In genomic region chr20:46893877-46894578, GRCh38 we compare ENCODE assay signal across 12 cellular contexts. TPM values are rescaled to one million over a fixed set of nuclear protein-coding genes. Genes with fewer than 3 reads are reported as not detected.
DNase-seq lines count a peak whose midpoint lies in the region; ATAC-seq, FAIRE-seq and TF ChIP-seq lines count a peak whose summit lies in the region.
"Had no signal": no experiment of that assay in that cellular context is flagged by ENCODE, and none has a peak within 500 bp of the region (broad histone marks: within the 10 kb centered on the region; RNA-seq: fewer than 3 reads in every experiment).

No MANE protein-coding gene starts in this region.

- intact Hi-C loops in HepG2 (cut with micrococcal nuclease; ENCODE audit: unreplicated experiment) (no loop called here), right lobe of liver (cut with DNase I) (no loop called here), upper lobe of right lung (cut with DNase I) (no loop called here)

- H3K4me2 ChIP-seq in HepG2 (ENCODE audit: low read depth, low read length) = no peak overlapping the region

- TF ChIP-seq POLR2A in HepG2 (IDR thresholded peaks at IDR 0.05; ENCODE audit: insufficient read depth in 1 of 2, low read depth in 2 of 2, low read length in 2 of 2) (no peak), right lobe of liver (IDR thresholded peaks at IDR 0.05) (no peak)

- no peak for ATAC-seq in HepG2
- no peak for ATAC-seq in right lobe of liver
- no peak for ATAC-seq in upper lobe of right lung
- ATAC-seq in GM21390 (IDR thresholded peaks at IDR 0.05; ENCODE audit: unreplicated experiment) = no peak
- ATAC-seq: activated CD8-positive, alpha-beta memory T cell treated with anti-CD3 and anti-CD28 coated beads, Interleukin-2, amount 10 ng/mL, durations not matched to agents 7 days and 5 days; GM12878 had no signal

- H3K36me3 Mint-ChIP-seq in brain = peaks cover 6% of the 10 kb centered on the region
- H3K36me3 Mint-ChIP-seq in neural crest cell (ENCODE audit: low read depth) = peaks cover 6% of the 10 kb centered on the region
- H3K36me3 Mint-ChIP-seq: CD4-positive, CD25-positive, alpha-beta regulatory T cell had no signal

- H3K4me1 ChIP-seq in HepG2 (ENCODE audit: insufficient read depth, low read length) (no peaks in the 10 kb centered on the region), right lobe of liver (no peaks in the 10 kb centered on the region), upper lobe of right lung (no peaks in the 10 kb centered on the region)

- H4K20me1 ChIP-seq in HepG2 (ENCODE audit: insufficient read depth, low read length) = no peaks in the 10 kb centered on the region

- POLR2A ChIA-PET in HepG2 (lab: Yijun Ruan, JAX) = no interaction called here

- H3K36me3 ChIP-seq in HepG2 (replicated peaks in 1 of 2; ENCODE audit: control insufficient read depth in 1 of 2, insufficient read depth in 2 of 2, low read length in 2 of 2) (no peaks in the 10 kb centered on the region), right lobe of liver (no peaks in the 10 kb centered on the region), upper lobe of right lung (no peaks in the 10 kb centered on the region)

- H3K27ac ChIP-seq in HepG2 (ENCODE audit: extremely low read length, insufficient read depth, low read length) (no peak overlapping the region), right lobe of liver (no peak overlapping the region), upper lobe of right lung (no peak overlapping the region)

- DNase-seq in HepG2 (ENCODE audit: low spot score) (no peak), right lobe of liver (no peak), neural crest cell (ENCODE audit: low read depth, low spot score) (no peak), NCI-H187 treated with DMSO at 0.1 percent for 48 hours (lab: John Stamatoyannopoulos, UW) (no peak), upper lobe of right lung (no peak), NCI-H1694 (lab: John Stamatoyannopoulos, UW) (no peak)
- DNase-seq: activated CD8-positive, alpha-beta memory T cell treated with anti-CD3 and anti-CD28 coated beads, Interleukin-2, amount 10 ng/mL, durations not matched to agents 7 days and 5 days; CD4-positive, CD25-positive, alpha-beta regulatory T cell; T-helper 1 cell had no signal

- H3K9me3 ChIP-seq in HepG2 (ENCODE audit: low read length) (no peaks in the 10 kb centered on the region), right lobe of liver (no peaks in the 10 kb centered on the region), upper lobe of right lung (no peaks in the 10 kb centered on the region)

- H3K27ac Mint-ChIP-seq in brain (peak overlapping the region in 2 of 5 experiments; percentile 5 to 70), neural crest cell (ENCODE audit: unreplicated experiment) (no peak overlapping the region)
- H3K27ac Mint-ChIP-seq: activated CD8-positive, alpha-beta memory T cell treated with anti-CD3 and anti-CD28 coated beads, Interleukin-2, amount 10 ng/mL, durations not matched to agents 7 days and 5 days; CD4-positive, CD25-positive, alpha-beta regulatory T cell had no signal

- no peak for TF ChIP-seq CTCF in HepG2 (CRISPR knock-in tag; IDR thresholded peaks at IDR 0.05)
- TF ChIP-seq CTCF in right lobe of liver (IDR thresholded peaks at IDR 0.05) = no peak
- TF ChIP-seq CTCF in brain (conservative IDR thresholded peaks at IDR 0.05) = no peak
- no peak for TF ChIP-seq CTCF in neural crest cell (conservative IDR thresholded peaks at IDR 0.05)
- no peak for TF ChIP-seq CTCF in upper lobe of right lung (IDR thresholded peaks at IDR 0.05)

- no peak overlapping the region for H3K4me3 ChIP-seq in HepG2 (replicated peaks in 1 of 3; ENCODE audit: insufficient read depth in 1 of 3, low read depth in 2 of 3, low read length in 3 of 3)
- no peak overlapping the region for H3K4me3 ChIP-seq in right lobe of liver
- H3K4me3 ChIP-seq in upper lobe of right lung = no peak overlapping the region
- H3K4me3 ChIP-seq: GM12878 had no signal

- in situ Hi-C loops in HepG2 (cut with HindIII; ENCODE audit: extremely low pct_ligation_motif_present, low pct_unique_long_range_greater_than_20kb) = no loop called here

- H3K9me3 Mint-ChIP-seq in brain (peaks cover 2 to 24% (median 14%) of the 10 kb centered on the region in 5 experiments), neural crest cell (peaks cover 6% of the 10 kb centered on the region)

- WGBS in HepG2 (ENCODE audit: low lambda C conversion rate) = 14% methylated on average over 11 of the region's 11 CpGs
- WGBS in right lobe of liver (ENCODE audit: insufficient coverage, low coverage, low lambda C conversion rate, missing lambda C conversion rate) = 31% methylated on average over 7 of the region's 11 CpGs

- H3K4me3 Mint-ChIP-seq in brain (peak overlapping the region; percentile 69 to 90 (median 81)), neural crest cell (peak overlapping the region; percentile 65)
- H3K4me3 Mint-ChIP-seq: activated CD8-positive, alpha-beta memory T cell treated with anti-CD3 and anti-CD28 coated beads, Interleukin-2, amount 10 ng/mL, durations not matched to agents 7 days and 5 days; CD4-positive, CD25-positive, alpha-beta regulatory T cell had no signal

- no peak overlapping the region for H2AFZ ChIP-seq in HepG2 (ENCODE audit: low read length)

- no peaks in the 10 kb centered on the region for H3K79me2 ChIP-seq in HepG2 (ENCODE audit: insufficient read depth, low read length)

- no peak overlapping the region for H3K9ac ChIP-seq in HepG2 (ENCODE audit: insufficient read depth, low read depth, low read length)

- TF ChIP-seq EP300 in HepG2 (IDR thresholded peaks at IDR 0.05; ENCODE audit: low read depth in 2 of 2, low read length in 2 of 2) (no peak), HepG2 (CRISPR knock-in tag; IDR thresholded peaks at IDR 0.05; ENCODE audit: borderline replicate concordance) (no peak)

- TF ChIP-seq RAD21 in HepG2 (CRISPR knock-in tag; IDR thresholded peaks at IDR 0.05) = no peak

- FAIRE-seq in HepG2 (lab: Jason Lieb, UNC) = no peak
- FAIRE-seq: GM12878 had no signal

- peaks cover 37% of the 10 kb centered on the region for H3K4me1 Mint-ChIP-seq in brain
- peaks cover 9% of the 10 kb centered on the region for H3K4me1 Mint-ChIP-seq in neural crest cell
- H3K4me1 Mint-ChIP-seq: activated CD8-positive, alpha-beta memory T cell treated with anti-CD3 and anti-CD28 coated beads, Interleukin-2, amount 10 ng/mL, durations not matched to agents 7 days and 5 days; CD4-positive, CD25-positive, alpha-beta regulatory T cell had no signal

- H3K27me3 Mint-ChIP-seq in brain (peaks cover 74% of the 10 kb centered on the region), neural crest cell (ENCODE audit: low read depth) (peaks cover 76% of the 10 kb centered on the region)

- H3K27me3 ChIP-seq in HepG2 (ENCODE audit: control insufficient read depth in 1 of 2, insufficient read depth in 2 of 2, low read length in 2 of 2) (peaks cover 21 to 55% of the 10 kb centered on the region in 2 experiments; a peak in 4 of 5 replicates), right lobe of liver (peaks cover 4 to 22% of the 10 kb centered on the region in 2 donors), upper lobe of right lung (peaks cover 54% of the 10 kb centered on the region)

- CTCF ChIA-PET in HepG2 (lab: Yijun Ruan, JAX; ENCODE audit: low intra/inter-chr PET ratio, low total read pairs) = no interaction called here

- BruUV-seq in HepG2 (replicated peaks; lab: Mats Ljungman, UMichigan) = no TSS peak

TF ChIP-seq in HepG2, 621 proteins besides CTCF, POLR2A, EP300 and RAD21:
- no peak for TF ChIP-seq ZFP41 (CRISPR knock-in tag; IDR thresholded peaks at IDR 0.05; ENCODE audit: borderline replicate concordance)
- 0 out of 2 replicates have a peak, but pooled peaks have one; percentile 58 for TF ChIP-seq EZH2 (conservative IDR thresholded peaks at IDR 0.05; ENCODE audit: low read depth, low read length)
- TF ChIP-seq ZNF629 (CRISPR knock-in tag; conservative IDR thresholded peaks at IDR 0.05) = 0 out of 2 replicates have a peak, but pooled peaks have one; percentile 8

RNA-seq across cellular contexts. Expression of gene EYA2, which starts 0.6 kb away (rescaled TPM):
- total RNA-seq in HepG2 (2016; rRNA removed; fragmentation: Illumina TruSeq; extraction: Trizol) = not detected in 2 replicates
- not detected in 2 replicates for total RNA-seq in HepG2 (2016; cell fraction: cytosol; rRNA removed; fragmentation: Illumina TruSeq; extraction: Trizol; ENCODE audit: low read depth)
- total RNA-seq in HepG2 (2016; cell fraction: insoluble cytoplasmic fraction; rRNA removed; fragmentation: Illumina TruSeq; extraction: Trizol) = not detected in 2 replicates
- not detected in 2 replicates for total RNA-seq in HepG2 (2016; cell fraction: membrane; rRNA removed; fragmentation: Illumina TruSeq; extraction: Trizol)
- total RNA-seq in HepG2 (2016; cell fraction: nucleus; rRNA removed; fragmentation: Illumina TruSeq; extraction: Trizol) = not detected in 2 replicates
- not detected in 2 replicates for polyA plus RNA-seq in HepG2 (2011; rRNA removed)
- not detected in 2 replicates for polyA plus RNA-seq in HepG2 (2011; cell fraction: cytosol; rRNA removed)
- polyA plus RNA-seq in HepG2 (2011; cell fraction: nucleus; rRNA removed) = not detected in 2 replicates
- polyA plus RNA-seq in HepG2 (2012) = not detected in 2 replicates
- polyA plus RNA-seq in HepG2 (2016; cell fraction: cytosol; fragmentation: Illumina TruSeq; extraction: Trizol; ENCODE audit: low read depth) = not detected in 2 replicates
- polyA plus RNA-seq in HepG2 (2016; cell fraction: insoluble cytoplasmic fraction; fragmentation: Illumina TruSeq; extraction: Trizol; ENCODE audit: low read depth) = not detected in 2 replicates
- not detected in 2 replicates for polyA plus RNA-seq in HepG2 (2016; cell fraction: membrane; fragmentation: Illumina TruSeq; extraction: Trizol; ENCODE audit: low read depth)
- not detected in 2 replicates for polyA plus RNA-seq in HepG2 (2016; cell fraction: nucleus; fragmentation: Illumina TruSeq; extraction: Trizol; ENCODE audit: insufficient read depth, low read depth)
- not detected in 2 replicates for polyA minus RNA-seq in HepG2 (2011; rRNA and poly(A)+ RNA removed; ENCODE audit: low replicate concordance)
- polyA minus RNA-seq in HepG2 (2011; cell fraction: cytosol; rRNA and poly(A)+ RNA removed) = not detected in 2 replicates
- not detected in 2 replicates for polyA minus RNA-seq in HepG2 (2011; cell fraction: nucleus; rRNA and poly(A)+ RNA removed)
- total RNA-seq in right lobe of liver = 1 to 10 TPM in 1 of 6 experiments, under 1 TPM in 5; 0.12 to 3.0 (median 0.49) TPM
- polyA plus RNA-seq in brain (ENCODE audit: insufficient read depth, low read depth, low replicate concordance) = 24.9 TPM
- total RNA-seq in neural crest cell = 1.3 and 1.4 TPM in 2 replicates
- total RNA-seq in upper lobe of right lung = 1.8 TPM
- total RNA-seq: activated CD8-positive, alpha-beta memory T cell treated with anti-CD3 and anti-CD28 coated beads, Interleukin-2, amount 10 ng/mL, durations not matched to agents 7 days and 5 days; CD4-positive, CD25-positive, alpha-beta regulatory T cell; GM12878 had no signal
- polyA plus RNA-seq: CD4-positive, CD25-positive, alpha-beta regulatory T cell had no signal
